ENCODE assay signal across 9 cellular contexts in genomic region chr5:45038366-45038987, GRCh38.
A peak's percentile ranks its signal among the peaks of the same experiment; 100 is the strongest.
DNase-seq lines count a peak whose midpoint lies in the region; ATAC-seq, FAIRE-seq and TF ChIP-seq lines count a peak whose summit lies in the region.
"Had no signal": no experiment of that assay in that cellular context is flagged by ENCODE, and none has a peak within 500 bp of the region (broad histone marks: within the 10 kb centered on the region; RNA-seq: fewer than 3 reads in every experiment).

No MANE protein-coding gene starts in this region.

- peak in 2 of 3 experiments; percentile 1 to 64 for DNase-seq in NCI-H1417 (lab: John Stamatoyannopoulos, UW)
- no peak for DNase-seq in NCI-H1417 treated with DMSO at 0.1 percent for 48 hours (lab: John Stamatoyannopoulos, UW)
- peak; percentile 1 for DNase-seq in NCI-H2029 (lab: John Stamatoyannopoulos, UW)
- DNase-seq in kidney: no peak
- DNase-seq in NCI-H774 (lab: John Stamatoyannopoulos, UW): no peak

- no peak overlapping the region for H3K4me3 ChIP-seq in kidney (ENCODE audit: low read length in 2 of 2)
- H3K4me3 ChIP-seq: BLaER1 had no signal

- no peak overlapping the region for H3K9ac ChIP-seq in kidney (ENCODE audit: low read length in 2 of 2)
- H3K9ac ChIP-seq: BLaER1 had no signal

- intact Hi-C loops in kidney (cut with DNase I): no loop called here

- no peaks in the 10 kb centered on the region for H3K9me3 ChIP-seq in kidney (ENCODE audit: control insufficient read depth in 1 of 2, low read length in 2 of 2)
- H3K9me3 ChIP-seq: BLaER1 had no signal

- TF ChIP-seq CTCF in VCaP (conservative IDR thresholded peaks at IDR 0.05): peak; percentile 90
- TF ChIP-seq CTCF in kidney (IDR thresholded peaks at IDR 0.05; ENCODE audit: borderline replicate concordance, extremely low read depth, insufficient read depth): peak; percentile 41

- H3K27ac ChIP-seq in VCaP (no peak overlapping the region), kidney (ENCODE audit: low read depth in 2 of 2, low read length in 2 of 2) (no peak overlapping the region)
- H3K27ac ChIP-seq: BLaER1 had no signal

- ATAC-seq in HG02642 (IDR thresholded peaks at IDR 0.05; ENCODE audit: poor library complexity, unreplicated experiment): peak; percentile 83
- no peak for ATAC-seq in esophagus mucosa

- no peaks in the 10 kb centered on the region for H3K36me3 ChIP-seq in kidney (ENCODE audit: control insufficient read depth in 1 of 2, insufficient read depth in 2 of 2, low read length in 2 of 2)
- H3K36me3 ChIP-seq: BLaER1 had no signal

- FAIRE-seq in kidney (lab: Jason Lieb, UNC): peak; percentile 72

- no peaks in the 10 kb centered on the region for H3K4me1 ChIP-seq in kidney (ENCODE audit: control insufficient read depth in 1 of 2, insufficient read depth in 1 of 2, low read depth in 1 of 2, low read length in 2 of 2)
- H3K4me1 ChIP-seq: BLaER1 had no signal

Comparison
In these comparisons a context has a peak if more than half of its experiments do, and no peak if none do; other contexts are left out.
1. DNase-seq: peak in NCI-H1417 (2 of 3) and NCI-H2029 (single experiment); none in NCI-H1417 treated with DMSO at 0.1 percent for 48 hours (single experiment), kidney (single experiment) and NCI-H774 (single experiment).